ENCODE assay signal across 16 cellular contexts in the genomic region with DNA sequence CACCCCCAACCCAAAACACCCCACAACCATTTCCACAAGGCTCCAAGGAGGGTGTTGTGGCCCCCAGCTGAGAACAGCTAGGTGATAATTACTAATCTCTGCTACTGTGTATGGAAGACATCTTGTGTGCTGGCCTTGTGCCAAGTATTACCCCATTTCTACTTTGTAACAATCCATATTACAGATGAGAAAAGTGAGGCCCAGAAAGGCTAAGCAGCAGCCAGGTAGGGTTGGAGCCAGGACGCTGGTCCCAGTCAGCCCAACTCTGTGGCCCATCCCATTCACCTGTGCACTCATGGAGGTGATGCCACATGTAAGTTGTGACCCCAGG. TPM values are rescaled to one million over a fixed set of nuclear protein-coding genes. Genes with fewer than 3 reads are reported as not detected.
DNase-seq lines count a peak whose midpoint lies in the region; ATAC-seq, FAIRE-seq and TF ChIP-seq lines count a peak whose summit lies in the region.
"Had no signal": no experiment of that assay in that cellular context is flagged by ENCODE, and none has a peak within 500 bp of the region (broad histone marks: within the 10 kb centered on the region; RNA-seq: fewer than 3 reads in every experiment).

No MANE protein-coding gene starts in this region.

- H3K4me2 ChIP-seq in Karpas-422 (ENCODE audit: low read depth, low read length, poor library complexity, severe bottlenecking) (peak overlapping the region; percentile 53), GM12878 (ENCODE audit: control insufficient read depth, insufficient read depth) (no peak overlapping the region), neuronal stem cell (ENCODE audit: insufficient read depth, low read length, poor library complexity, severe bottlenecking) (no peak overlapping the region)
- H3K4me2 ChIP-seq: A549 had no signal

- CTCF ChIA-PET in GM12878 (lab: Yijun Ruan, JAX), result interaction anchor here (1.3 kb wide), 1 partner anchor 10 kb away, joined by 3 read pairs; no protein-coding TSS in a partner anchor

- no peak overlapping the region for H3K4ac ChIP-seq in neuronal stem cell (ENCODE audit: low read length)

- H3K4me1 ChIP-seq in cardiac muscle cell (ENCODE audit: low read depth) (peaks cover 32% of the 10 kb centered on the region), Karpas-422 (ENCODE audit: low read length) (peaks cover 24% of the 10 kb centered on the region), GM12878 (ENCODE audit: control insufficient read depth, insufficient read depth, low read length) (no peaks in the 10 kb centered on the region), neuronal stem cell (ENCODE audit: control insufficient read depth in 2 of 2, insufficient read depth in 1 of 2, low read depth in 1 of 2, low read length in 2 of 2) (peaks cover 1 to 8% of the 10 kb centered on the region in 2 donors)
- H3K4me1 ChIP-seq: A549, Caco-2 had no signal

- no peak for TF ChIP-seq EP300 in GM12878 (IDR thresholded peaks at IDR 0.05; ENCODE audit: borderline replicate concordance in 1 of 2, control insufficient read depth in 1 of 2, low read depth in 2 of 2, low read length in 2 of 2)

- no peak overlapping the region for H2AFZ ChIP-seq in Karpas-422 (ENCODE audit: low read length)
- H2AFZ ChIP-seq in GM12878 (ENCODE audit: control insufficient read depth, low read depth, low read length), result no peak overlapping the region
- no peak overlapping the region for H2AFZ ChIP-seq in neuronal stem cell (ENCODE audit: low read length)

- in situ Hi-C loops in GM12878 (cut with MboI) (no loop called here), GM13977 (cut with MboI; ENCODE audit: low pct_unique_long_range_greater_than_20kb, low sequenced_read_pairs, unreplicated experiment) (no loop called here)

- no peak overlapping the region for H3K4me3 ChIP-seq in cardiac muscle cell
- H3K4me3 ChIP-seq in Karpas-422 (ENCODE audit: low read length), result no peak overlapping the region
- no peak overlapping the region for H3K4me3 ChIP-seq in GM12878
- H3K4me3 ChIP-seq in neuronal stem cell (ENCODE audit: low read length in 2 of 2), result no peak overlapping the region
- H3K4me3 ChIP-seq: A549 had no signal

- H3K79me2 ChIP-seq in Karpas-422 (ENCODE audit: low read length) (no peaks in the 10 kb centered on the region), GM12878 (ENCODE audit: control insufficient read depth, insufficient read depth, low read length) (no peaks in the 10 kb centered on the region)

- no peak overlapping the region for H3K4me3 Mint-ChIP-seq in activated naive CD8-positive, alpha-beta T cell treated with anti-CD3 and anti-CD28 coated beads, Interleukin-2, amount 50 U/mL, for 24 hours
- H3K4me3 Mint-ChIP-seq: CD8-positive, alpha-beta memory T cell; HFFc6 had no signal

- ATAC-seq in Right ventricle myocardium superior (ENCODE audit: poor library complexity) (no peak), GM12878 (no peak)
- ATAC-seq in activated naive CD8-positive, alpha-beta T cell treated with anti-CD3 and anti-CD28 coated beads, Interleukin-2, amount 50 U/mL, for 24 hours, result no peak

- SMC1A ChIA-PET in GM12878 (lab: Charles Lee; ENCODE audit: uncharacterized antibody, unreplicated experiment), result no interaction called here

- H3K27me3 ChIP-seq in cardiac muscle cell (no peaks in the 10 kb centered on the region), Karpas-422 (ENCODE audit: low read length) (no peaks in the 10 kb centered on the region), GM12878 (replicated peaks in 1 of 2; ENCODE audit: control insufficient read depth in 2 of 2, insufficient read depth in 2 of 2, low read length in 1 of 2) (no peaks in the 10 kb centered on the region; a peak in 1 of 4 replicates), neuronal stem cell (ENCODE audit: control insufficient read depth in 3 of 3, insufficient read depth in 3 of 3, low read depth in 1 of 3, low read length in 3 of 3) (no peaks in the 10 kb centered on the region)
- H3K27me3 ChIP-seq: BE2C had no signal

- DNase-seq in cardiac muscle cell (ENCODE audit: low read depth in 1 of 2, low spot score in 1 of 2), result no peak
- DNase-seq in Right ventricle myocardium superior, result no peak
- DNase-seq in Karpas-422, result no peak
- no peak for DNase-seq in GM12878 (ENCODE audit: low read depth, low spot score)
- DNase-seq in neuronal stem cell (ENCODE audit: low spot score), result no peak
- no peak for DNase-seq in GM13977 (ENCODE audit: low spot score)
- DNase-seq in activated naive CD8-positive, alpha-beta T cell treated with anti-CD3 and anti-CD28 coated beads, Interleukin-2, amount 50 U/mL, for 24 hours, result no peak
- DNase-seq: BE2C; Caco-2; CD8-positive, alpha-beta memory T cell; GDM1; HCEC 1CT; HFFc6 had no signal

- TF ChIP-seq POLR2A in GM12878 (IDR thresholded peaks at IDR 0.05; ENCODE audit: low read depth, low read length), result no peak

- no TSS peak for BruUV-seq in GM12878 (replicated peaks; lab: Mats Ljungman, UMichigan)

- 30% methylated on average over 1 of the region's 1 CpG for WGBS in GM12878 (ENCODE audit: insufficient coverage, insufficient replicate concordance, low lambda C conversion rate, missing lambda C conversion rate)
- no CpG with 5 or more reads among the region's 1 CpG for WGBS in neuronal stem cell (ENCODE audit: extremely low coverage in 2 of 2, insufficient read length in 2 of 2, insufficient replicate concordance in 1 of 2), 2 donors

- H3K27me3 Mint-ChIP-seq in activated naive CD8-positive, alpha-beta T cell treated with anti-CD3 and anti-CD28 coated beads, Interleukin-2, amount 50 U/mL, for 24 hours, result no peaks in the 10 kb centered on the region

- intact Hi-C loops in Right ventricle myocardium superior (cut with DNase I), result no loop called here
- intact Hi-C loops in GM12878 (cut with micrococcal nuclease; ENCODE audit: unreplicated experiment), result no loop called here

- peak overlapping the region; percentile 26 for H4K91ac ChIP-seq in neuronal stem cell (ENCODE audit: low read depth, low read length, poor library complexity)

- H4K8ac ChIP-seq in neuronal stem cell (ENCODE audit: low read depth, low read length), result no peak overlapping the region

- no peak overlapping the region for H3K14ac ChIP-seq in neuronal stem cell (ENCODE audit: low read length)

- H3K27ac ChIP-seq in cardiac muscle cell, result peak overlapping the region; percentile 78
- H3K27ac ChIP-seq in Karpas-422 (ENCODE audit: low read length), result no peak overlapping the region
- H3K27ac ChIP-seq in GM12878 (ENCODE audit: control insufficient read depth, insufficient read depth), result no peak overlapping the region
- no peak overlapping the region for H3K27ac ChIP-seq in neuronal stem cell (replicated peaks; ENCODE audit: low read length)
- H3K27ac ChIP-seq: A549, HL-60 had no signal

- H3K9me3 Mint-ChIP-seq in activated naive CD8-positive, alpha-beta T cell treated with anti-CD3 and anti-CD28 coated beads, Interleukin-2, amount 50 U/mL, for 24 hours, result no peaks in the 10 kb centered on the region
- H3K9me3 Mint-ChIP-seq: CD8-positive, alpha-beta memory T cell; HFFc6 had no signal

- no peak overlapping the region for H2AK5ac ChIP-seq in neuronal stem cell (ENCODE audit: low read depth, low read length)

- H4K20me1 ChIP-seq in Karpas-422 (ENCODE audit: insufficient read depth, low read depth, low read length) (no peaks in the 10 kb centered on the region), GM12878 (ENCODE audit: control insufficient read depth, insufficient read depth) (no peaks in the 10 kb centered on the region)

- peak; percentile 23 for FAIRE-seq in GM12878 (lab: Jason Lieb, UNC)
- FAIRE-seq: A549, H1 had no signal

- TF ChIP-seq RAD21 in GM12878 (IDR thresholded peaks at IDR 0.05; ENCODE audit: insufficient read depth, low read depth, low read length), result no peak

- H3K36me3 ChIP-seq in cardiac muscle cell (no peaks in the 10 kb centered on the region), Karpas-422 (ENCODE audit: insufficient read depth, low read length) (no peaks in the 10 kb centered on the region), GM12878 (ENCODE audit: control insufficient read depth in 2 of 2, insufficient read depth in 2 of 2, low read length in 1 of 2) (no peaks in the 10 kb centered on the region), neuronal stem cell (replicated peaks in 1 of 2; ENCODE audit: control insufficient read depth in 2 of 2, insufficient read depth in 2 of 2, low read length in 2 of 2) (no peaks in the 10 kb centered on the region)
- H3K36me3 ChIP-seq: BE2C had no signal

- H3K27ac Mint-ChIP-seq in activated naive CD8-positive, alpha-beta T cell treated with anti-CD3 and anti-CD28 coated beads, Interleukin-2, amount 50 U/mL, for 24 hours, result no peak overlapping the region
- H3K27ac Mint-ChIP-seq: HFFc6 had no signal

- H3K18ac ChIP-seq in neuronal stem cell (ENCODE audit: low read length), result no peak overlapping the region

- H3K23ac ChIP-seq in neuronal stem cell (ENCODE audit: low read depth, low read length, poor library complexity), result peak overlapping the region; percentile 21

- no peaks in the 10 kb centered on the region for H3K9me2 ChIP-seq in Karpas-422 (replicated peaks; ENCODE audit: insufficient read depth, low read length)

- RAD21 ChIA-PET in GM12878 (lab: Charles Lee; ENCODE audit: unreplicated experiment), result no interaction called here

- no peak overlapping the region for H2BK12ac ChIP-seq in neuronal stem cell (ENCODE audit: low read length)

- H3K79me1 ChIP-seq in neuronal stem cell (ENCODE audit: low read depth, low read length), result no peaks in the 10 kb centered on the region

- H2BK120ac ChIP-seq in neuronal stem cell (ENCODE audit: low read depth, low read length), result no peak overlapping the region

- TF ChIP-seq CTCF in cardiac muscle cell (IDR thresholded peaks at IDR 0.05; ENCODE audit: low read depth, low read length) (no peak), GM12878 (IDR thresholded peaks at IDR 0.05 in 2 of 3, conservative IDR thresholded peaks at IDR 0.05 in 1 of 3; ENCODE audit: control insufficient read depth in 2 of 3, extremely low read depth in 1 of 3, insufficient read depth in 1 of 3, low read depth in 3 of 3, low read length in 3 of 3) (no peak), GM13977 (IDR thresholded peaks at IDR 0.05; ENCODE audit: extremely low read depth, insufficient read depth, missing control alignments) (no peak)

- no peak overlapping the region for H3K9ac ChIP-seq in Karpas-422 (ENCODE audit: low read length)
- no peak overlapping the region for H3K9ac ChIP-seq in GM12878 (ENCODE audit: control insufficient read depth, insufficient read depth, low read length)
- H3K9ac ChIP-seq in neuronal stem cell (ENCODE audit: low read depth, low read length, poor library complexity), result no peak overlapping the region

- H3K4me1 Mint-ChIP-seq in activated naive CD8-positive, alpha-beta T cell treated with anti-CD3 and anti-CD28 coated beads, Interleukin-2, amount 50 U/mL, for 24 hours, result no peaks in the 10 kb centered on the region
- H3K4me1 Mint-ChIP-seq: CD8-positive, alpha-beta memory T cell had no signal

- H2BK15ac ChIP-seq in neuronal stem cell (ENCODE audit: low read length), result no peak overlapping the region

- no peak overlapping the region for H2BK5ac ChIP-seq in neuronal stem cell (ENCODE audit: low read length)

- no peaks in the 10 kb centered on the region for H3K9me3 ChIP-seq in cardiac muscle cell (ENCODE audit: low read depth)
- no peaks in the 10 kb centered on the region for H3K9me3 ChIP-seq in Karpas-422 (ENCODE audit: low read length)
- no peaks in the 10 kb centered on the region for H3K9me3 ChIP-seq in GM12878 (replicated peaks; ENCODE audit: control insufficient read depth, insufficient read depth, low read length)
- H3K9me3 ChIP-seq in neuronal stem cell (replicated peaks in 1 of 2; ENCODE audit: control insufficient read depth in 2 of 2, insufficient read depth in 1 of 2, low read depth in 1 of 2, low read length in 2 of 2), result no peaks in the 10 kb centered on the region
- H3K9me3 ChIP-seq: A549, BE2C, Caco-2 had no signal

- H3K36me3 Mint-ChIP-seq in activated naive CD8-positive, alpha-beta T cell treated with anti-CD3 and anti-CD28 coated beads, Interleukin-2, amount 50 U/mL, for 24 hours (ENCODE audit: low read depth), result no peaks in the 10 kb centered on the region
- H3K36me3 Mint-ChIP-seq: CD8-positive, alpha-beta memory T cell had no signal

- POLR2A ChIA-PET in GM12878 (lab: Charles Lee), result no interaction called here

RNA-seq across cellular contexts. Expression of a gene that starts 12.4 kb away (rescaled TPM):
- total RNA-seq in cardiac muscle cell (126 and 196 TPM in 2 replicates), Right ventricle myocardium superior (16.2 TPM), GM12878 (2014; rRNA removed) (36.0 and 44.7 TPM in 2 replicates), GM12878 (2014; rRNA removed; fragmentation: Illumina TruSeq; extraction: Trizol) (9.1 and 9.9 TPM in 2 replicates), GM12878 (2021) (32.8 and 35.8 TPM in 2 replicates)
- polyA plus RNA-seq in cardiac muscle cell (135 and 141 TPM in 2 replicates), GM12878 (2011; rRNA removed) (5.6 and 16.1 TPM in 2 replicates), GM12878 (2014; fragmentation: Illumina TruSeq; extraction: Trizol) (3.8 and 11.2 TPM in 2 replicates), GM12878 (2014; fragmentation: Nextera tagmentation; extraction: Ambion mirVana) (1 to 10 TPM; 2.8 to 6.8 TPM), GM12878 (2014; rRNA removed) (34.7 and 50.8 TPM in 2 replicates), GM12878 (2016; fragmentation: Nextera tagmentation; extraction: Ambion mirVana) (10 to 100 TPM; 36.3 to 38.6 TPM)
- 62.7 and 69.8 TPM in 2 replicates for total RNA-seq in Karpas-422 (2014; rRNA removed; shearing (Covaris generic); ENCODE audit: low replicate concordance)
- 13.0 and 14.9 TPM in 2 replicates for total RNA-seq in GM12878 (2013; cell fraction: nucleolus; rRNA removed)
- 19.3 TPM for polyA plus RNA-seq in GM12878 (2011; ENCODE audit: low read depth)
- polyA plus RNA-seq in GM12878 (2011; cell fraction: cytosol; rRNA removed), result 34.1 and 38.2 TPM in 2 replicates
- polyA plus RNA-seq in GM12878 (2011; cell fraction: nucleus; rRNA removed), result 23.1 and 29.8 TPM in 2 replicates
- polyA plus RNA-seq in GM12878 (2012), result 14.5 and 21.7 TPM in 2 replicates
- 9.5 and 14.1 TPM in 2 replicates for polyA minus RNA-seq in GM12878 (2011; rRNA and poly(A)+ RNA removed)
- polyA minus RNA-seq in GM12878 (2011; cell fraction: cytosol; rRNA and poly(A)+ RNA removed), result 4.0 and 7.2 TPM in 2 replicates
- polyA minus RNA-seq in GM12878 (2011; cell fraction: nucleus; rRNA and poly(A)+ RNA removed), result 4.1 and 4.4 TPM in 2 replicates
- 42.5 TPM for polyA plus RNA-seq in neuronal stem cell (2013, experiment 1 of 2)
- 39.1 TPM for polyA plus RNA-seq in neuronal stem cell (2013, experiment 2 of 2)
